28 cellular contexts compared by ENCODE assay signal in the genomic region with DNA sequence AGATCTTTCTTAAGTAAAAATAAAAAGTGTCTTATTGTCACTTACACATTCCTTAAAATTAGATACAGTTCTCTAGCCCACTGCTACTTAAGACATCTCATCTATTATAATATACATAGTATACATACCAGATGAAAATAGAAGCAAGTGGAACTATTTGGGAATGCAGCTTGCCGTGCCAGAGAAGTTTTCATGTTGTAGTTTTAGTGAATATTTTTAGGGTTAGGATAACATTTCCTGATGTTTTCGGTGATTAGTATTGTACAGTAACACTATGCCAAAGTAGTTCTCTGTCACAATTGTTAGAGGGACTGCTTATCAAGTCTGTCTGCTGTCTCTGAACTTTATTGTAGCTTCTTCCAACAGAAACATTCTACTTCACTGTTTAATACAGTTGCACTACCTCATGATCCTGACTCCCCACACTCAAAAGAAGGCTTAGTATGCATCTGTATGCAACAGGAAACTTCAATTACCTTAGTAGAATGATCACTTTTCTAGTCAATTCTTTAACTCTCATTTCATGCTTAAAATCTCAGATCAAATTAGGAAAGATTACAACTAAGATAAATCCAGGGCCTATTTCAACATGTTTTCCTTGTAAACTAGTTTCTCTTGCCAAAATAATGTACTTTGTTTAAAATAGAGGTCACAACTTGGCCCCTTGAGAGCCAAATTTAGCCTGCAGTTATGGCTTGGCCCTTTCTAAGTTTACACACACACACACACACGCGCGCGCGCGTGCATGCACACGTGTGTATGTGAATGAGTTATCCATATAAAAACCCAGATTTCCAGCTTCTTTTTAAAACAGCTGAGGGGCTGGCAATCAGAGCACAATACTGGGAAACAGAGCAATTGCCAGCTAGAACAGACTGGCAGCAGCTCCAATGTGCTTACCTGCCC. TPM values are rescaled to one million over a fixed set of nuclear protein-coding genes. Genes with fewer than 3 reads are reported as not detected.
DNase-seq lines count a peak whose midpoint lies in the region; TF ChIP-seq lines count a peak whose summit lies in the region.
"Had no signal": no experiment of that assay in that cellular context is flagged by ENCODE, and none has a peak within 500 bp of the region (broad histone marks: within the 10 kb centered on the region; RNA-seq: fewer than 3 reads in every experiment).

No MANE protein-coding gene starts in this region.

- H3K36me3 ChIP-seq in SK-N-SH (replicated peaks in 1 of 2; ENCODE audit: control insufficient read depth in 1 of 2, insufficient read depth in 2 of 2, low read length in 1 of 2), result no peaks in the 10 kb centered on the region
- H3K36me3 ChIP-seq: ascending aorta, BE2C, left ventricle myocardium inferior, stomach, transverse colon had no signal

- DNase-seq in AG10803 (ENCODE audit: low read depth), result peak; percentile 35
- no peak for DNase-seq in SK-N-SH
- peak; percentile 4 for DNase-seq in dermis blood vessel endothelial cell
- DNase-seq in iris pigment epithelial cell (ENCODE audit: low read depth), result peak; percentile 19
- DNase-seq in NCI-H2227 treated with DMSO at 0.1 percent for 48 hours (lab: John Stamatoyannopoulos, UW), result no peak
- no peak for DNase-seq in activated CD8-positive, alpha-beta memory T cell treated with anti-CD3 and anti-CD28 coated beads for 24 hours
- no peak for DNase-seq in NCI-H2029 (lab: John Stamatoyannopoulos, UW)
- DNase-seq in OCI-M2 (lab: John Stamatoyannopoulos, UW; ENCODE audit: unreplicated experiment), result no peak
- DNase-seq: activated CD4-positive, alpha-beta memory T cell treated with anti-CD3 and anti-CD28 coated beads for 36 hours; activated CD4-positive, CD25-positive, alpha-beta regulatory T cell treated with anti-CD3 and anti-CD28 coated beads, Interleukin-2, amount 50 U/mL, for 72 hours; BE2C; cerebellar nuclear complex; GDM1; left ventricle myocardium inferior; naive B cell; NCI-H2029 treated with DMSO at 0.1 percent for 48 hours; NCI-H82; nucleus accumbens; stimulated activated CD4-positive, alpha-beta T cell treated with anti-CD3 and anti-CD28 coated beads, Interleukin-1b, Interleukin-23, amount 100 ng/mL, for 48 hours; stomach; transverse colon had no signal

- TF ChIP-seq EP300 in SK-N-SH (IDR thresholded peaks at IDR 0.05; ENCODE audit: borderline replicate concordance in 1 of 2, low read depth in 1 of 2, low read length in 1 of 2), result no peak

- no peak overlapping the region; a peak in 1 of 4 replicates for H3K27ac ChIP-seq in SK-N-SH (ENCODE audit: low read depth in 2 of 2, low read length in 1 of 2)
- H3K27ac ChIP-seq: ascending aorta, left ventricle myocardium inferior, RWPE1, stomach, transverse colon had no signal

- 80% methylated on average over 9 of the region's 9 CpGs for WGBS in SK-N-SH (ENCODE audit: low lambda C conversion rate)

- H3K9ac ChIP-seq in SK-N-SH, result no peak overlapping the region

- no peaks in the 10 kb centered on the region for H4K20me1 ChIP-seq in SK-N-SH (ENCODE audit: insufficient read depth)

- no peak overlapping the region for H2AFZ ChIP-seq in SK-N-SH (ENCODE audit: low read depth)

- H3K4me1 ChIP-seq in SK-N-SH (ENCODE audit: control insufficient read depth in 1 of 2, insufficient read depth in 2 of 2, low read depth in 1 of 2, low read length in 1 of 2), result no peaks in the 10 kb centered on the region
- H3K4me1 ChIP-seq: ascending aorta, BE2C, left ventricle myocardium inferior, stomach, transverse colon had no signal

- no peak overlapping the region for H3K4me3 ChIP-seq in AG10803 (ENCODE audit: low read length)
- no peak overlapping the region for H3K4me3 ChIP-seq in SK-N-SH (ENCODE audit: low read depth in 2 of 2, low read length in 1 of 2)
- H3K4me3 ChIP-seq: ascending aorta, K562, left ventricle myocardium inferior, smooth muscle cell, stomach, transverse colon had no signal

- TF ChIP-seq CTCF in AG10803 (conservative IDR thresholded peaks at IDR 0.05; ENCODE audit: low read length) (no peak), SK-N-SH (IDR thresholded peaks at IDR 0.05) (no peak)

- CTCF ChIA-PET in SK-N-SH (lab: Yijun Ruan, JAX), result interaction anchor here (0.7 to 1.4 kb wide), 2 partner anchors 14 to 19 kb away, joined by 3 read pairs; no protein-coding TSS in a partner anchor

- no peak for TF ChIP-seq RAD21 in SK-N-SH (IDR thresholded peaks at IDR 0.05; ENCODE audit: low read length)

- no peaks in the 10 kb centered on the region for H3K79me2 ChIP-seq in SK-N-SH (ENCODE audit: insufficient read depth)

- no peaks in the 10 kb centered on the region for H3K9me3 ChIP-seq in SK-N-SH
- H3K9me3 ChIP-seq: ascending aorta, BE2C, left ventricle myocardium inferior, stomach, transverse colon had no signal

- no peak overlapping the region for H3K4me2 ChIP-seq in SK-N-SH
- H3K4me2 ChIP-seq: smooth muscle cell had no signal

- H3K9me2 ChIP-seq in SK-N-SH, result no peaks in the 10 kb centered on the region

- no peaks in the 10 kb centered on the region for H3F3A ChIP-seq in SK-N-SH (replicated peaks; ENCODE audit: insufficient read depth)

- POLR2A ChIA-PET in SK-N-SH (lab: Yijun Ruan, JAX), result no interaction called here

- H3K27me3 ChIP-seq in SK-N-SH (ENCODE audit: insufficient read depth), result no peaks in the 10 kb centered on the region; the same call in 1 of the 2 replicates
- H3K27me3 ChIP-seq: ascending aorta, BE2C, stomach, transverse colon had no signal

TF ChIP-seq in SK-N-SH, 30 proteins besides CTCF, POLR2A, EP300 and RAD21:
- TF ChIP-seq, protein P1, sequence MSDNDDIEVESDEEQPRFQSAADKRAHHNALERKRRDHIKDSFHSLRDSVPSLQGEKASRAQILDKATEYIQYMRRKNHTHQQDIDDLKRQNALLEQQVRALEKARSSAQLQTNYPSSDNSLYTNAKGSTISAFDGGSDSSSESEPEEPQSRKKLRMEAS (IDR thresholded peaks at IDR 0.05; ENCODE audit: low read depth), result no peak
- 0 out of 2 replicates have a peak, but pooled peaks have one; percentile 3 for TF ChIP-seq TCF12 (IDR thresholded peaks at IDR 0.05)

RNA-seq across cellular contexts. Expression of a gene that starts 42.3 kb away (rescaled TPM):
- polyA plus RNA-seq in SK-N-SH (2012; rRNA removed), result 85.5 and 124 TPM in 2 replicates
- 105 and 136 TPM in 2 replicates for polyA plus RNA-seq in SK-N-SH (2012; cell fraction: cytosol; rRNA removed)
- 55.7 and 81.8 TPM in 2 replicates for polyA plus RNA-seq in SK-N-SH (2012; cell fraction: nucleus; rRNA removed)
- total RNA-seq in dermis blood vessel endothelial cell, result 104 and 123 TPM in 2 replicates
- total RNA-seq: activated T-helper 2 cell treated with anti-CD3 and anti-CD28 coated beads, Interferon-gamma antibody, Interleukin-2, Interleukin-4, amounts not matched to agents 10 μg/mL and 5 μg/mL and 100 μg/mL, durations not matched to agents 14 hours and 24 hours and 36 hours; HT-29; T-helper 1 cell treated with Interleukin-12 subunit alpha and Interleukin-12 subunit beta and Interleukin-4 antibody, amounts not matched to agents 30 ng/mL and 1 ng/mL, for 36 hours had no signal

Comparison
In these comparisons a context has a peak if more than half of its experiments do, and no peak if none do; other contexts are left out.
1. DNase-seq: peak in AG10803 (single experiment), dermis blood vessel endothelial cell (single experiment) and iris pigment epithelial cell (single experiment); none in SK-N-SH (single experiment), NCI-H2227 treated with DMSO at 0.1 percent for 48 hours (single experiment), activated CD8-positive, alpha-beta memory T cell treated with anti-CD3 and anti-CD28 coated beads for 24 hours (single experiment), NCI-H2029 (single experiment) and OCI-M2 (single experiment).